Comparison of ENCODE assay signal across 27 cellular contexts in the genomic region with DNA sequence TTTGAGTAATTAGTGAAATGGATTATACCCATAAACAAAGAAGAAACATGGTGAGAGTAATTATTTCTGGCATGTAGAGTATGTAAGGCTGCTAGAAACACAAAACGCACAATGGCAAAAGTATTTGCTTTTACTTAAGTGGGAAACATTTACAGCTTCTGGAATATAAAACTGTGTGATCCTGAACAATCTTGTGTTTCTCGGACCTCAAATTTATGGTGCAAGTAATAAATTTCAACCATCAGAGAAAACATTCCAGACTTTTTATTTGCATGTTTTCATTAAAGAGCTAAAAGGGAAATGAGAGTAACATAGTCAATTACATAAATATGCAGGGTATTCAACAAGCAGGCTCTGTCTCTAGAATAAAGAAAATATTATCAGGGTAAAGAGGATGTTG. TPM values are rescaled to one million over a fixed set of nuclear protein-coding genes. Genes with fewer than 3 reads are reported as not detected.
DNase-seq lines count a peak whose midpoint lies in the region; ATAC-seq, FAIRE-seq and TF ChIP-seq lines count a peak whose summit lies in the region.
"Had no signal": no experiment of that assay in that cellular context is flagged by ENCODE, and none has a peak within 500 bp of the region (broad histone marks: within the 10 kb centered on the region; RNA-seq: fewer than 3 reads in every experiment).

No MANE protein-coding gene starts in this region.

- H3K36me3 ChIP-seq in IMR-90 (ENCODE audit: control insufficient read depth, insufficient read depth, low read length), result no peaks in the 10 kb centered on the region
- H3K36me3 ChIP-seq in endothelial cell of umbilical vein (ENCODE audit: control insufficient read depth in 2 of 2, extremely low read depth in 1 of 2, insufficient read depth in 2 of 2, low read length in 2 of 2), result no peaks in the 10 kb centered on the region
- no peaks in the 10 kb centered on the region for H3K36me3 ChIP-seq in skeletal muscle satellite cell (ENCODE audit: insufficient read depth, low read length)
- no peaks in the 10 kb centered on the region for H3K36me3 ChIP-seq in thyroid gland
- H3K36me3 ChIP-seq: spleen had no signal

- no peak overlapping the region for H4K91ac ChIP-seq in IMR-90 (ENCODE audit: insufficient read depth, low read depth, low read length)

- no peak overlapping the region; the same call in 2 of the 3 replicates for H2BK15ac ChIP-seq in IMR-90 (ENCODE audit: low read depth, low read length)

- 0 out of 4 replicates have a peak overlapping the region, but pooled peaks of 1 of the 2 experiments have one; percentile 5 for H4K8ac ChIP-seq in IMR-90 (ENCODE audit: low read depth in 2 of 2, low read length in 2 of 2)

- no peak for FAIRE-seq in endothelial cell of umbilical vein (lab: Jason Lieb, UNC)
- FAIRE-seq: bronchial epithelial cell, H1 had no signal

- H2AFZ ChIP-seq in IMR-90 (replicated peaks; ENCODE audit: low read length, poor library complexity) (no peak overlapping the region), endothelial cell of umbilical vein (ENCODE audit: low read depth, low read length) (peak overlapping the region; percentile 50)
- H2AFZ ChIP-seq: PC-9 had no signal

- dilution Hi-C loops in IMR-90 (cut with HindIII; ENCODE audit: low sequenced_read_pairs, unreplicated experiment), result no loop called here
- dilution Hi-C loops in endothelial cell of umbilical vein (cut with MboI; ENCODE audit: extremely low pct_ligation_motif_present, low sequenced_read_pairs), result no loop called here

- H3K9ac ChIP-seq in IMR-90 (ENCODE audit: low read depth, low read length) (no peak overlapping the region), endothelial cell of umbilical vein (replicated peaks; ENCODE audit: extremely low read depth, insufficient read depth, low read length) (peak overlapping the region; percentile 60), skeletal muscle satellite cell (ENCODE audit: low read depth, low read length) (peak overlapping the region; percentile 76)

- H3K9me3 ChIP-seq in IMR-90 (ENCODE audit: control insufficient read depth, insufficient read depth, low read length), result no peaks in the 10 kb centered on the region
- H3K9me3 ChIP-seq in endothelial cell of umbilical vein (replicated peaks; ENCODE audit: control insufficient read depth, insufficient read depth, low read length), result no peaks in the 10 kb centered on the region
- H3K9me3 ChIP-seq in skeletal muscle satellite cell (replicated peaks; ENCODE audit: low read length), result no peaks in the 10 kb centered on the region
- H3K9me3 ChIP-seq in thyroid gland, result no peaks in the 10 kb centered on the region
- H3K9me3 ChIP-seq: spleen had no signal

- intact Hi-C loops in IMR-90 (cut with micrococcal nuclease) (loop anchor here (5.0 kb wide), 2 partner anchors 60 to 295 kb away; no protein-coding TSS in a partner anchor), endothelial cell of umbilical vein (cut with micrococcal nuclease) (loop anchor here (1.0 to 5.0 kb wide), 7 partner anchors 34 to 1460 kb away; a partner anchor contains a TSS), thyroid gland (cut with DNase I) (no loop called here)

- H4K20me1 ChIP-seq in IMR-90 (ENCODE audit: insufficient read depth, low read length) (no peaks in the 10 kb centered on the region), endothelial cell of umbilical vein (replicated peaks; ENCODE audit: control insufficient read depth, extremely low read depth, insufficient read depth, low read length) (no peaks in the 10 kb centered on the region)

- no peak overlapping the region for H3K56ac ChIP-seq in IMR-90 (ENCODE audit: extremely low read depth, insufficient read depth, low read length)

- H3K18ac ChIP-seq in IMR-90 (ENCODE audit: low read depth, low read length), result peak overlapping the region; percentile 52; the same call in 1 of the 2 replicates

- 0 out of 2 replicates have a peak overlapping the region, but pooled peaks have one; percentile 30 for H2BK20ac ChIP-seq in IMR-90 (ENCODE audit: low read depth, low read length)

- WGBS in IMR-90 (ENCODE audit: extremely low coverage in 2 of 2, insufficient read length in 1 of 2), 2 experiments, result no CpG with 5 or more reads among the region's 2 CpGs
- WGBS in thyroid gland, 2 donors, result 53 to 62% methylated on average over 2 of the region's 2 CpGs

- H3K4me1 ChIP-seq in IMR-90 (ENCODE audit: control insufficient read depth, insufficient read depth, low read length), result peaks cover 5% of the 10 kb centered on the region
- H3K4me1 ChIP-seq in endothelial cell of umbilical vein (ENCODE audit: control insufficient read depth, extremely low read depth, insufficient read depth, low read length), result peaks cover 29% of the 10 kb centered on the region
- H3K4me1 ChIP-seq in skeletal muscle satellite cell (ENCODE audit: control insufficient read depth, insufficient read depth, low read length), result peaks cover 53% of the 10 kb centered on the region
- no peaks in the 10 kb centered on the region for H3K4me1 ChIP-seq in thyroid gland
- H3K4me1 ChIP-seq: spleen had no signal

- TF ChIP-seq POLR2A in IMR-90 (IDR thresholded peaks at IDR 0.05; ENCODE audit: low read depth, low read length) (no peak), endothelial cell of umbilical vein (IDR thresholded peaks at IDR 0.05; ENCODE audit: low read depth, low read length) (no peak), thyroid gland (IDR thresholded peaks at IDR 0.05) (no peak)

- no TSS peak for BruUV-seq in IMR-90 (replicated peaks; lab: Mats Ljungman, UMichigan)
- BruUV-seq in endothelial cell of umbilical vein (replicated peaks; lab: Mats Ljungman, UMichigan), result no TSS peak

- no peak overlapping the region for H2AK5ac ChIP-seq in IMR-90 (ENCODE audit: low read depth, low read length)

- H2AK9ac ChIP-seq in IMR-90 (replicated peaks; ENCODE audit: low read depth, low read length, poor library complexity), result no peak overlapping the region

- H3K4me3 ChIP-seq in IMR-90 (ENCODE audit: insufficient read depth, low read depth, low read length) (no peak overlapping the region), endothelial cell of umbilical vein (replicated peaks in 1 of 3; ENCODE audit: insufficient read depth in 1 of 3, low read depth in 1 of 3, low read length in 3 of 3) (no peak overlapping the region), skeletal muscle satellite cell (ENCODE audit: low read length) (no peak overlapping the region), thyroid gland (replicated peaks in 1 of 3) (no peak overlapping the region)
- H3K4me3 ChIP-seq: PC-9, spleen had no signal

- peak overlapping the region; percentile 89; the same call in 1 of the 2 replicates for H2BK120ac ChIP-seq in IMR-90 (ENCODE audit: low read depth, low read length)

- in situ Hi-C loops in IMR-90 (cut with MboI; ENCODE audit: low sequenced_read_pairs), result no loop called here

- H4K5ac ChIP-seq in IMR-90 (ENCODE audit: low read depth, low read length), result no peak overlapping the region

- no peaks in the 10 kb centered on the region for H3K79me1 ChIP-seq in IMR-90 (ENCODE audit: low read depth in 1 of 2, low read length in 2 of 2)

- TF ChIP-seq CTCF in IMR-90 (conservative IDR thresholded peaks at IDR 0.05; ENCODE audit: low read depth, low read length) (no peak), endothelial cell of umbilical vein (IDR thresholded peaks at IDR 0.05; ENCODE audit: extremely low read depth in 1 of 2, insufficient read depth in 1 of 2, low read depth in 1 of 2, low read length in 2 of 2) (no peak), thyroid gland (IDR thresholded peaks at IDR 0.05) (no peak)

- H3K9me1 ChIP-seq in IMR-90 (ENCODE audit: insufficient read depth, low read length), result no peaks in the 10 kb centered on the region; the same call in 1 of the 2 replicates
- H3K9me1 ChIP-seq in endothelial cell of umbilical vein (replicated peaks; ENCODE audit: control insufficient read depth, extremely low read depth, insufficient read depth, low read length), result no peaks in the 10 kb centered on the region

- no peak overlapping the region; the same call in 1 of the 2 replicates for H3K4ac ChIP-seq in IMR-90 (ENCODE audit: low read depth, low read length)

- ATAC-seq in IMR-90 (ENCODE audit: low read depth), result no peak
- ATAC-seq: activated CD8-positive, alpha-beta T cell treated with anti-CD3 and anti-CD28 coated beads for 36 hours; stimulated activated naive B cell treated with anti-CD40 and anti-IgM and Interleukin-4, amounts not matched to agents 10 μg/mL and 1 μg/mL and 100 μg/mL, for 72 hours; T-cell had no signal

- H3K79me2 ChIP-seq in endothelial cell of umbilical vein (ENCODE audit: control insufficient read depth, insufficient read depth, low read length), result no peaks in the 10 kb centered on the region

- no peaks in the 10 kb centered on the region for H3K27me3 ChIP-seq in IMR-90 (ENCODE audit: control insufficient read depth, insufficient read depth, low read length)
- H3K27me3 ChIP-seq in endothelial cell of umbilical vein (ENCODE audit: control insufficient read depth in 2 of 2, insufficient read depth in 2 of 2, low read length in 2 of 2), result no peaks in the 10 kb centered on the region
- H3K27me3 ChIP-seq in skeletal muscle satellite cell (ENCODE audit: control insufficient read depth, insufficient read depth, low read length), result no peaks in the 10 kb centered on the region
- no peaks in the 10 kb centered on the region for H3K27me3 ChIP-seq in thyroid gland

- H3K14ac ChIP-seq in IMR-90 (replicated peaks; ENCODE audit: low read depth, low read length), result no peak overlapping the region

- no peak for TF ChIP-seq RAD21 in IMR-90 (IDR thresholded peaks at IDR 0.05; ENCODE audit: low read length)

- H3K27ac ChIP-seq in IMR-90 (ENCODE audit: insufficient read depth, low read length) (peak overlapping the region; percentile 29; the same call in 1 of the 2 replicates), endothelial cell of umbilical vein (ENCODE audit: insufficient read depth, low read depth, low read length) (peak overlapping the region; percentile 86), thyroid gland (no peak overlapping the region)
- H3K27ac ChIP-seq: PC-9, spleen had no signal

- CTCF ChIA-PET in IMR-90 (lab: Yijun Ruan, JAX) (interaction anchor here (0.9 to 1.3 kb wide), 2 partner anchors 18 to 206 kb away, joined by 3 read pairs; no protein-coding TSS in a partner anchor), endothelial cell of umbilical vein (lab: Charles Lee) (interaction anchor here (1.1 to 3.1 kb wide), 7 partner anchors 8 to 1655 kb away, joined by 3 to 23 read pairs (median 7); no protein-coding TSS in a partner anchor), HEK293T (lab: Yijun Ruan, JAX) (interaction anchor here (2.0 kb wide), 1 partner anchor 10 kb away, joined by 6 read pairs; no protein-coding TSS in a partner anchor)

- DNase-seq in COLO829 (ENCODE audit: low spot score), result peak; percentile 8
- no peak for DNase-seq in IMR-90
- peak; percentile 36 for DNase-seq in endothelial cell of umbilical vein (ENCODE audit: low read depth, low spot score)
- DNase-seq in epidermal melanocyte (ENCODE audit: insufficient read length, low spot score), result no peak
- no peak for DNase-seq in thyroid gland
- no peak for DNase-seq in HEK293T (ENCODE audit: extremely low spot score)
- DNase-seq: activated CD4-positive, alpha-beta T cell treated with anti-CD3 and anti-CD28 coated beads for 1 hour; activated CD8-positive, alpha-beta T cell treated with anti-CD3 and anti-CD28 coated beads for 36 hours; activated effector memory CD4-positive, alpha-beta T cell treated with Interleukin-2 at 50 U/mL for 16 hours; CD4-positive, alpha-beta memory T cell; cortex of kidney; GF-D8; head of caudate nucleus; KBM-7; mammary epithelial cell; NCI-H510A; NK-92 treated with Interleukin-12 subunit alpha and Interleukin-12 subunit beta, amount 100 ng/mL, for 24 hours; PC-9; SIG-M5; spleen; stimulated activated CD4-positive, alpha-beta T cell treated with anti-CD3 and anti-CD28 coated beads, Interleukin-4, amount 100 ng/mL, for 1 hour; stimulated activated naive B cell treated with anti-CD40 and anti-IgM and Interleukin-4, amounts not matched to agents 10 μg/mL and 1 μg/mL and 100 μg/mL, for 72 hours; T-cell had no signal

- POLR2A ChIA-PET in IMR-90 (lab: Charles Lee; ENCODE audit: unreplicated experiment), result interaction anchor here (0.6 kb wide), 2 partner anchors 75 to 1707 kb away, joined by 5 to 6 read pairs; no protein-coding TSS in a partner anchor
- POLR2A ChIA-PET in endothelial cell of umbilical vein (lab: Charles Lee), result interaction anchor here (0.6 to 0.9 kb wide), 2 partner anchors 59 to 308 kb away, joined by 6 read pairs; no protein-coding TSS in a partner anchor
- POLR2A ChIA-PET in HEK293T (lab: Yijun Ruan, JAX), result interaction anchor here (0.9 to 1.1 kb wide), 2 partner anchors 11 to 18 kb away, joined by 3 read pairs; no protein-coding TSS in a partner anchor

- peak overlapping the region; percentile 49; the same call in 1 of the 2 replicates for H3K4me2 ChIP-seq in IMR-90 (ENCODE audit: low read depth, low read length)
- peak overlapping the region; percentile 70 for H3K4me2 ChIP-seq in endothelial cell of umbilical vein (ENCODE audit: insufficient read depth, low read length)
- H3K4me2 ChIP-seq in skeletal muscle satellite cell (ENCODE audit: low read length), result peak overlapping the region; percentile 55
- H3K4me2 ChIP-seq: PC-9 had no signal

- peak overlapping the region; percentile 94 for H2BK5ac ChIP-seq in IMR-90 (ENCODE audit: low read depth, low read length, poor library complexity, severe bottlenecking)

- no peak overlapping the region for H3K23ac ChIP-seq in IMR-90 (ENCODE audit: low read depth, low read length)

RNA-seq across cellular contexts. Expression of a gene that starts 17.2 kb away (rescaled TPM):
- total RNA-seq in IMR-90 (2012; rRNA removed) (9.9 and 10.6 TPM in 2 replicates), endothelial cell of umbilical vein (0.91 and 2.3 TPM in 2 replicates), thyroid gland (1 to 10 TPM; 1.9 to 8.6 (median 2.8) TPM)
- polyA plus RNA-seq in IMR-90 (2012; rRNA removed) (45.2 and 52.9 TPM in 2 replicates), endothelial cell of umbilical vein (0.88 and 1.2 TPM in 2 replicates)
- 21.4 and 25.6 TPM in 2 replicates for polyA plus RNA-seq in IMR-90 (2012; cell fraction: cytosol; rRNA removed)
- polyA plus RNA-seq in IMR-90 (2012; cell fraction: nucleus; rRNA removed; ENCODE audit: low replicate concordance), result 9.8 and 36.9 TPM in 2 replicates
- 2.3 and 2.5 TPM in 2 replicates for polyA plus RNA-seq in endothelial cell of umbilical vein (2011; cell fraction: cytosol; rRNA removed)
- polyA plus RNA-seq in endothelial cell of umbilical vein (2011; cell fraction: nucleus; rRNA removed), result 1.6 and 1.9 TPM in 2 replicates
- polyA plus RNA-seq in endothelial cell of umbilical vein (2012), result 7.9 and 9.9 TPM in 2 replicates
- 1.1 and 1.2 TPM in 2 replicates for polyA minus RNA-seq in endothelial cell of umbilical vein
- not detected for polyA minus RNA-seq in endothelial cell of umbilical vein (2011; cell fraction: cytosol; rRNA and poly(A)+ RNA removed)
- 1.8 and 2.4 TPM in 2 replicates for polyA minus RNA-seq in endothelial cell of umbilical vein (2011; cell fraction: nucleus; rRNA and poly(A)+ RNA removed)
- total RNA-seq in skeletal muscle satellite cell (2012; rRNA removed), result 7.9 and 9.9 TPM in 2 replicates
- total RNA-seq: activated CD8-positive, alpha-beta T cell treated with anti-CD3 and anti-CD28 coated beads for 36 hours; CD4-positive, alpha-beta memory T cell; HT-29; T-cell had no signal
- polyA plus RNA-seq: CD4-positive, alpha-beta memory T cell had no signal

Comparison
In these comparisons a context has a peak if more than half of its experiments do, and no peak if none do; other contexts are left out.
1. DNase-seq: peak in COLO829 (single experiment) and endothelial cell of umbilical vein (single experiment); none in IMR-90 (single experiment), epidermal melanocyte (single experiment), thyroid gland (0 of 2) and HEK293T (single experiment).
2. H3K27ac ChIP-seq: peak in IMR-90 (single experiment) and endothelial cell of umbilical vein (single experiment); none in thyroid gland (0 of 3).
3. Peak in every context shown above with its lines, with median percentiles within 50 percentile points of each other: H3K4me2 ChIP-seq.